Comparison of ENCODE assay signal across 26 cellular contexts in the genomic region with DNA sequence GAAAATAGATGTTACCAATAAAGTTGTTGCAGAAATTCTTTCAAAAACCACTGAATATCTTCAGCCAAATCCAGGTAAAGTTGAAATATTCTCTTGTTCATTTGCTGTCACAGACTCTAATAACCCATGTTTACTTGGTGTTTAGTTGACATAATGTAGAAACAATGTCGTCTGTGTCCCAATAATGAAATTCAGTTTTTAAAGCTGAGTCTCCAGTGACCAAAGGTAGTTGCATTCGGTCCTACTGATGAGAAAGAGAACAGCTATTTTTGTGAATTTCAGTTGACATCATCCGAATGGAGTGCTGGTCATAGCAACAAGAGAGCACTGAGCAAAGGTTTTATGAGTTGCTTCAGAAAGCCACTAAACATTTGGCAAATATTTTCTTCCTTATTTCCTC.
"Had no signal": no experiment of that assay in that cellular context is flagged by ENCODE, and none has a peak within 500 bp of the region (broad histone marks: within the 10 kb centered on the region; RNA-seq: fewer than 3 reads in every experiment).

No MANE protein-coding gene starts in this region.

- H3K27ac Mint-ChIP-seq: dendritic cell treated with granulocyte-macrophage colony-stimulating factor and Interleukin-4, amounts not matched to agents 40 ng/mL and 50 ng/mL, for 4 days; effector memory CD8-positive, alpha-beta T cell; immature natural killer cell; mesothelial cell of epicardium; naive B cell; natural killer cell treated with Interleukin-12 subunit alpha and Interleukin-12 subunit beta and Interleukin-15 and Interleukin-18, amount 100 ng/mL, for 72 hours; progenitor cell of endocrine pancreas; stimulated activated naive CD8-positive, alpha-beta T cell treated with anti-CD3 and anti-CD28 coated beads, Interleukin-15, amount 100 ng/mL, for 72 hours had no signal

- FAIRE-seq: pancreas had no signal

- H3K27me3 Mint-ChIP-seq: effector memory CD8-positive, alpha-beta T cell; stimulated activated naive CD8-positive, alpha-beta T cell treated with anti-CD3 and anti-CD28 coated beads, Interleukin-15, amount 100 ng/mL, for 72 hours had no signal

- H3K4me3 Mint-ChIP-seq: dendritic cell treated with granulocyte-macrophage colony-stimulating factor and Interleukin-4, amounts not matched to agents 40 ng/mL and 50 ng/mL, for 4 days; effector memory CD8-positive, alpha-beta T cell; immature natural killer cell; mesothelial cell of epicardium; naive B cell; natural killer cell treated with Interleukin-12 subunit alpha and Interleukin-12 subunit beta and Interleukin-15 and Interleukin-18, amount 100 ng/mL, for 72 hours; neural crest cell; stimulated activated naive CD8-positive, alpha-beta T cell treated with anti-CD3 and anti-CD28 coated beads, Interleukin-15, amount 100 ng/mL, for 72 hours had no signal

- H3K4me2 ChIP-seq: smooth muscle cell had no signal

- H3K4me1 Mint-ChIP-seq: immature natural killer cell; mesothelial cell of epicardium; naive B cell; neural crest cell; stimulated activated naive CD8-positive, alpha-beta T cell treated with anti-CD3 and anti-CD28 coated beads, Interleukin-15, amount 100 ng/mL, for 72 hours had no signal

- DNase-seq: colonic mucosa; effector memory CD8-positive, alpha-beta T cell; esophagus squamous epithelium; foreskin melanocyte; immature natural killer cell; naive B cell; pancreas; stimulated activated CD4-positive, alpha-beta T cell treated with anti-CD3 and anti-CD28 coated beads, Interleukin-12 subunit alpha, Interleukin-12 subunit beta, amount 100 ng/mL, for 4 hours; stimulated activated CD4-positive, alpha-beta T cell treated with anti-CD3 and anti-CD28 coated beads, Interleukin-1b, Interleukin-23, amount 100 ng/mL, for 48 hours; stimulated activated CD4-positive, alpha-beta T cell treated with anti-CD3 and anti-CD28 coated beads, Interleukin-4, amount 100 ng/mL, for 1 hour; stimulated activated CD8-positive, alpha-beta memory T cell treated with anti-CD3 and anti-CD28 coated beads, Interleukin-4, amount 100 ng/mL, for 48 hours; stimulated activated naive CD4-positive, alpha-beta T cell; stimulated activated naive CD8-positive, alpha-beta T cell treated with anti-CD3 and anti-CD28 coated beads, Interleukin-15, amount 100 ng/mL, for 72 hours; upper lobe of right lung; uterus had no signal

- H3K27ac ChIP-seq: colonic mucosa, esophagus squamous epithelium, neutrophil, pancreas, right atrium auricular region, thoracic aorta, tibial nerve, upper lobe of right lung, uterus had no signal

- H3K36me3 ChIP-seq: colonic mucosa, esophagus squamous epithelium, neutrophil, pancreas, right atrium auricular region, thoracic aorta, tibial nerve, upper lobe of right lung, uterus had no signal

- H3K4me1 ChIP-seq: colonic mucosa, esophagus squamous epithelium, pancreas, right atrium auricular region, tibial nerve, upper lobe of right lung, uterus had no signal

- H3K36me3 Mint-ChIP-seq: immature natural killer cell; naive B cell; natural killer cell treated with Interleukin-12 subunit alpha and Interleukin-12 subunit beta and Interleukin-15 and Interleukin-18, amount 100 ng/mL, for 72 hours had no signal

- ATAC-seq: effector memory CD8-positive, alpha-beta T cell; mucosa of descending colon; natural killer cell treated with Interleukin-12 subunit alpha and Interleukin-12 subunit beta and Interleukin-15 and Interleukin-18, amount 100 ng/mL, for 72 hours; stimulated activated naive CD8-positive, alpha-beta T cell treated with anti-CD3 and anti-CD28 coated beads, Interleukin-15, amount 100 ng/mL, for 72 hours; upper lobe of right lung had no signal

- H3K27me3 ChIP-seq: colonic mucosa, esophagus squamous epithelium, neutrophil, pancreas, right atrium auricular region, tibial nerve, upper lobe of right lung, uterus had no signal

- H3K9me3 ChIP-seq: colonic mucosa, esophagus squamous epithelium, mucosa of descending colon, neutrophil, pancreas, right atrium auricular region, thoracic aorta, tibial nerve, upper lobe of right lung, uterus had no signal

- H3K9me3 Mint-ChIP-seq: dendritic cell treated with granulocyte-macrophage colony-stimulating factor and Interleukin-4, amounts not matched to agents 40 ng/mL and 50 ng/mL, for 4 days; effector memory CD8-positive, alpha-beta T cell; immature natural killer cell; naive B cell; natural killer cell treated with Interleukin-12 subunit alpha and Interleukin-12 subunit beta and Interleukin-15 and Interleukin-18, amount 100 ng/mL, for 72 hours; neural crest cell; stimulated activated naive CD8-positive, alpha-beta T cell treated with anti-CD3 and anti-CD28 coated beads, Interleukin-15, amount 100 ng/mL, for 72 hours had no signal

- H3K4me3 ChIP-seq: colonic mucosa, esophagus squamous epithelium, mucosa of descending colon, pancreas, right atrium auricular region, smooth muscle cell, thoracic aorta, tibial nerve, upper lobe of right lung, uterus had no signal
